ENCODE assay signal across 7 cellular contexts in genomic region chrX:112840382-112841113, GRCh38. TPM values are rescaled to one million over a fixed set of nuclear protein-coding genes. Genes with fewer than 3 reads are reported as not detected.
DNase-seq lines count a peak whose midpoint lies in the region; ATAC-seq and TF ChIP-seq lines count a peak whose summit lies in the region.

A gene with protein sequence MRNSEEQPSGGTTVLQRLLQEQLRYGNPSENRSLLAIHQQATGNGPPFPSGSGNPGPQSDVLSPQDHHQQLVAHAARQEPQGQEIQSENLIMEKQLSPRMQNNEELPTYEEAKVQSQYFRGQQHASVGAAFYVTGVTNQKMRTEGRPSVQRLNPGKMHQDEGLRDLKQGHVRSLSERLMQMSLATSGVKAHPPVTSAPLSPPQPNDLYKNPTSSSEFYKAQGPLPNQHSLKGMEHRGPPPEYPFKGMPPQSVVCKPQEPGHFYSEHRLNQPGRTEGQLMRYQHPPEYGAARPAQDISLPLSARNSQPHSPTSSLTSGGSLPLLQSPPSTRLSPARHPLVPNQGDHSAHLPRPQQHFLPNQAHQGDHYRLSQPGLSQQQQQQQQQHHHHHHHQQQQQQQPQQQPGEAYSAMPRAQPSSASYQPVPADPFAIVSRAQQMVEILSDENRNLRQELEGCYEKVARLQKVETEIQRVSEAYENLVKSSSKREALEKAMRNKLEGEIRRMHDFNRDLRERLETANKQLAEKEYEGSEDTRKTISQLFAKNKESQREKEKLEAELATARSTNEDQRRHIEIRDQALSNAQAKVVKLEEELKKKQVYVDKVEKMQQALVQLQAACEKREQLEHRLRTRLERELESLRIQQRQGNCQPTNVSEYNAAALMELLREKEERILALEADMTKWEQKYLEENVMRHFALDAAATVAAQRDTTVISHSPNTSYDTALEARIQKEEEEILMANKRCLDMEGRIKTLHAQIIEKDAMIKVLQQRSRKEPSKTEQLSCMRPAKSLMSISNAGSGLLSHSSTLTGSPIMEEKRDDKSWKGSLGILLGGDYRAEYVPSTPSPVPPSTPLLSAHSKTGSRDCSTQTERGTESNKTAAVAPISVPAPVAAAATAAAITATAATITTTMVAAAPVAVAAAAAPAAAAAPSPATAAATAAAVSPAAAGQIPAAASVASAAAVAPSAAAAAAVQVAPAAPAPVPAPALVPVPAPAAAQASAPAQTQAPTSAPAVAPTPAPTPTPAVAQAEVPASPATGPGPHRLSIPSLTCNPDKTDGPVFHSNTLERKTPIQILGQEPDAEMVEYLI (minus strand): TSS chrX:112840831. CDS start chrX:112823126, 17,705 bp downstream.

- DNase-seq in NCI-H2171 treated with DMSO at 0.1 percent for 48 hours (lab: John Stamatoyannopoulos, UW), result peak; percentile 73
- DNase-seq in activated CD4-positive, alpha-beta T cell treated with anti-CD3 and anti-CD28 coated beads for 4 hours, result peak; percentile 42 to 49
- DNase-seq in colonic mucosa, result peak; percentile 84
- peak; percentile 96 for DNase-seq in left kidney (ENCODE audit: low read depth, low spot score)
- DNase-seq in stimulated activated CD4-positive, alpha-beta T cell treated with anti-CD3 and anti-CD28 coated beads, Interleukin-1b, Interleukin-23, amount 100 ng/mL, for 4 hours (ENCODE audit: low read depth in 2 of 2), result peak; percentile 25 to 41

- H3K9ac ChIP-seq in colonic mucosa (ENCODE audit: low read depth in 2 of 2, low read length in 2 of 2), result peak within 1 kb of the TSS; percentile 57 to 83

- no peaks in the 10 kb centered on the region for H3K36me3 ChIP-seq in colonic mucosa

- ATAC-seq in GM18511 (IDR thresholded peaks at IDR 0.05; ENCODE audit: unreplicated experiment) (peak; percentile 76), HG02943 (IDR thresholded peaks at IDR 0.05; ENCODE audit: low read depth, unreplicated experiment) (peak; percentile 74)

- intact Hi-C loops in colonic mucosa (cut with DNase I), result no loop called here

- no peaks in the 10 kb centered on the region for H3K9me3 ChIP-seq in colonic mucosa

- no peak for TF ChIP-seq CTCF in colonic mucosa (IDR thresholded peaks at IDR 0.05)

- peak within 1 kb of the TSS; percentile 38 for H3K4me3 ChIP-seq in colonic mucosa

- no peaks in the 10 kb centered on the region for H3K4me1 ChIP-seq in colonic mucosa

- peak within 1 kb of the TSS; percentile 58 for H3K27ac ChIP-seq in colonic mucosa

- H3K27me3 ChIP-seq in colonic mucosa, result no peaks in the 10 kb centered on the region

RNA-seq across cellular contexts. Expression of the gene that starts here (rescaled TPM):
- total RNA-seq in colonic mucosa, result 10 to 100 TPM; 23.3 to 24.2 TPM

Comparison
In these comparisons a context has a peak if more than half of its experiments do, and no peak if none do; other contexts are left out.
1. Peak in every context shown above with its lines: DNase-seq, ATAC-seq, H3K4me3 ChIP-seq and H3K27ac ChIP-seq.
2. DNase-seq: peak in every context shown above with its lines; median percentile 96 in left kidney; 84 in colonic mucosa; 73 in NCI-H2171 treated with DMSO at 0.1 percent for 48 hours; 46 in activated CD4-positive, alpha-beta T cell treated with anti-CD3 and anti-CD28 coated beads for 4 hours; 33 in stimulated activated CD4-positive, alpha-beta T cell treated with anti-CD3 and anti-CD28 coated beads, Interleukin-1b, Interleukin-23, amount 100 ng/mL, for 4 hours.